22 cellular contexts compared by ENCODE assay signal in the genomic region with DNA sequence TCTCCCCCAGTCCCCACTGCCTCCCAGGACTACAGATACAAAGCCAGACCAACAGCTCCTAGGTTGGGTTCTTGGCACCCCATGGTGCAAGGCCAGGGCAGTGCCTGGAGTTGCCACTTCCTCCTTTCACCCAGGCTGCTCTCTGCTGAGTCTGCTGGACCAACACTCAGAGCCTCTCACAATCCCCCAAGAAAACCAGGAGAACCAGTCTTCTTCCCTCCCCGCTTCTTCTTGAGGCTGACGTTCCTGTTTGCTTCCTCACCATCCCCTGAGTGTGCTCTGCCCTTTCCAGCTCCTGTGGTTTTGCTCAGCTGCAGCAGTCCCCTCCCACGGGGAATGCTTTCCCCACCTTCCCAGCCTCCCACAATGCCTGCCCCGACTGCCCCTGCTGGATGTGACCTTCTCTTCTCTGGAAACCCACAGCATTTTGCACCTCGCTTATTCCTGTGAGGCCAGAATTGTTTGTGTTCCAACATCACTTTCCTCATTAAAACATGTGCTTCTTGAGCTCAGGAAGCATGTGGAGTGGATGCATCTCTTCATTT.
"Had no signal": no experiment of that assay in that cellular context is flagged by ENCODE, and none has a peak within 500 bp of the region (broad histone marks: within the 10 kb centered on the region; RNA-seq: fewer than 3 reads in every experiment).

No MANE protein-coding gene starts in this region.

- H3K4me3 ChIP-seq: hepatocyte, sigmoid colon, smooth muscle cell, transverse colon had no signal

- H3K9me3 ChIP-seq: transverse colon had no signal

- H3K27ac Mint-ChIP-seq: activated naive CD8-positive, alpha-beta T cell treated with anti-CD3 and anti-CD28 coated beads for 36 hours; dendritic cell treated with granulocyte-macrophage colony-stimulating factor and Interleukin-4, amounts not matched to agents 40 ng/mL and 50 ng/mL, for 4 days; stimulated activated naive B cell treated with anti-CD40 and anti-IgM and Interleukin-4, amounts not matched to agents 10 μg/mL and 1 μg/mL and 100 μg/mL, for 72 hours; T-cell; WTC11 had no signal

- DNase-seq: activated naive CD4-positive, alpha-beta T cell treated with Interleukin-2 at 50 U/mL for 16 hours; activated naive CD8-positive, alpha-beta T cell treated with anti-CD3 and anti-CD28 coated beads for 36 hours; activated T-cell treated with anti-CD3 and anti-CD28 coated beads, Interleukin-2, amount 50 U/mL, for 1 hour; amniotic stem cell; effector CD4-positive, alpha-beta T cell; erythroblast; glutamatergic neuron; mesenchymal stem cell; naive B cell; nucleus accumbens; posterior cingulate gyrus; sigmoid colon; stimulated activated CD4-positive, alpha-beta T cell treated with anti-CD3 and anti-CD28 coated beads, Interleukin-2, amount 100 ng/mL, for 48 hours; stimulated activated CD8-positive, alpha-beta memory T cell treated with anti-CD3 and anti-CD28 coated beads, Interleukin-4, amount 100 ng/mL, for 48 hours; stimulated activated naive B cell treated with anti-CD40 and anti-IgM and Interleukin-4, amounts not matched to agents 10 μg/mL and 1 μg/mL and 100 μg/mL, for 72 hours; T-cell; T-helper 9 cell; transverse colon had no signal

- H3K9me3 Mint-ChIP-seq: dendritic cell treated with granulocyte-macrophage colony-stimulating factor and Interleukin-4, amounts not matched to agents 40 ng/mL and 50 ng/mL, for 4 days; T-cell had no signal

- H3K36me3 ChIP-seq: sigmoid colon, transverse colon had no signal

- H3K36me3 Mint-ChIP-seq: activated naive CD8-positive, alpha-beta T cell treated with anti-CD3 and anti-CD28 coated beads for 36 hours; naive B cell; stimulated activated naive B cell treated with anti-CD40 and anti-IgM and Interleukin-4, amounts not matched to agents 10 μg/mL and 1 μg/mL and 100 μg/mL, for 72 hours; T-cell had no signal

- H3K79me2 ChIP-seq: hepatocyte had no signal

- H3K4me2 ChIP-seq: hepatocyte, smooth muscle cell had no signal

- ATAC-seq: stimulated activated naive B cell treated with anti-CD40 and anti-IgM and Interleukin-4, amounts not matched to agents 10 μg/mL and 1 μg/mL and 100 μg/mL, for 72 hours; T-cell; WTC11 had no signal

- H3K4me1 ChIP-seq: sigmoid colon, transverse colon had no signal

- H3K27ac ChIP-seq: hepatocyte, sigmoid colon, transverse colon had no signal

- H2AFZ ChIP-seq: hepatocyte had no signal

- H3K4me3 Mint-ChIP-seq: activated naive CD8-positive, alpha-beta T cell treated with anti-CD3 and anti-CD28 coated beads for 36 hours; dendritic cell treated with granulocyte-macrophage colony-stimulating factor and Interleukin-4, amounts not matched to agents 40 ng/mL and 50 ng/mL, for 4 days; stimulated activated naive B cell treated with anti-CD40 and anti-IgM and Interleukin-4, amounts not matched to agents 10 μg/mL and 1 μg/mL and 100 μg/mL, for 72 hours; T-cell; WTC11 had no signal

- H3K4me1 Mint-ChIP-seq: activated naive CD8-positive, alpha-beta T cell treated with anti-CD3 and anti-CD28 coated beads for 36 hours; naive B cell; stimulated activated naive B cell treated with anti-CD40 and anti-IgM and Interleukin-4, amounts not matched to agents 10 μg/mL and 1 μg/mL and 100 μg/mL, for 72 hours; T-cell had no signal
